ENCODE assay signal across 16 cellular contexts in genomic region chr9:107827304-107827703, GRCh38.
DNase-seq lines count a peak whose midpoint lies in the region; ATAC-seq and TF ChIP-seq lines count a peak whose summit lies in the region.
"Had no signal": no experiment of that assay in that cellular context is flagged by ENCODE, and none has a peak within 500 bp of the region (broad histone marks: within the 10 kb centered on the region; RNA-seq: fewer than 3 reads in every experiment).

No MANE protein-coding gene starts in this region.

- peak; percentile 24 for ATAC-seq in activated CD8-positive, alpha-beta T cell treated with anti-CD3 and anti-CD28 coated beads for 36 hours
- no peak for ATAC-seq in activated CD8-positive, alpha-beta T cell treated with anti-CD3 and anti-CD28 coated beads, Interleukin-2, amount 10 ng/mL, durations not matched to agents 7 days and 5 days
- ATAC-seq in GM21576 (IDR thresholded peaks at IDR 0.05; ENCODE audit: unreplicated experiment) (peak; percentile 92), HG03095 (IDR thresholded peaks at IDR 0.05; ENCODE audit: unreplicated experiment) (peak; percentile 80)
- ATAC-seq: CD8-positive, alpha-beta T cell; HCT116 had no signal

- no peak overlapping the region for H3K4me3 ChIP-seq in fibroblast of pulmonary artery (replicated peaks; ENCODE audit: low read depth, low read length)
- H3K4me3 ChIP-seq: transverse colon had no signal

- no peaks in the 10 kb centered on the region for H3K27me3 Mint-ChIP-seq in activated CD8-positive, alpha-beta T cell treated with anti-CD3 and anti-CD28 coated beads for 36 hours
- H3K27me3 Mint-ChIP-seq in activated CD8-positive, alpha-beta T cell treated with anti-CD3 and anti-CD28 coated beads, Interleukin-2, amount 10 ng/mL, durations not matched to agents 7 days and 5 days (ENCODE audit: low read depth), result no peaks in the 10 kb centered on the region
- H3K27me3 Mint-ChIP-seq: activated naive CD4-positive, alpha-beta T cell treated with anti-CD3 and anti-CD28 coated beads, Interleukin-2, amount 10 ng/mL, durations not matched to agents 7 days and 5 days had no signal

- CTCF ChIA-PET in activated CD8-positive, alpha-beta T cell treated with anti-CD3 and anti-CD28 coated beads for 36 hours (lab: Charles Lee), result no interaction called here
- CTCF ChIA-PET in activated CD8-positive, alpha-beta T cell treated with anti-CD3 and anti-CD28 coated beads, Interleukin-2, amount 10 ng/mL, durations not matched to agents 7 days and 5 days (lab: Charles Lee), result no interaction called here

- no peak overlapping the region for H3K4me3 Mint-ChIP-seq in activated CD8-positive, alpha-beta T cell treated with anti-CD3 and anti-CD28 coated beads for 36 hours
- H3K4me3 Mint-ChIP-seq in activated CD8-positive, alpha-beta T cell treated with anti-CD3 and anti-CD28 coated beads, Interleukin-2, amount 10 ng/mL, durations not matched to agents 7 days and 5 days, result no peak overlapping the region
- H3K4me3 Mint-ChIP-seq: activated naive CD4-positive, alpha-beta T cell treated with anti-CD3 and anti-CD28 coated beads, Interleukin-2, amount 10 ng/mL, durations not matched to agents 7 days and 5 days; CD8-positive, alpha-beta T cell had no signal

- H3K27ac Mint-ChIP-seq in activated CD8-positive, alpha-beta T cell treated with anti-CD3 and anti-CD28 coated beads for 36 hours, result no peak overlapping the region
- no peak overlapping the region for H3K27ac Mint-ChIP-seq in activated CD8-positive, alpha-beta T cell treated with anti-CD3 and anti-CD28 coated beads, Interleukin-2, amount 10 ng/mL, durations not matched to agents 7 days and 5 days
- H3K27ac Mint-ChIP-seq: activated naive CD4-positive, alpha-beta T cell treated with anti-CD3 and anti-CD28 coated beads, Interleukin-2, amount 10 ng/mL, durations not matched to agents 7 days and 5 days; CD8-positive, alpha-beta T cell; progenitor cell of endocrine pancreas had no signal

- peaks cover 5% of the 10 kb centered on the region for H3K9me3 Mint-ChIP-seq in activated CD8-positive, alpha-beta T cell treated with anti-CD3 and anti-CD28 coated beads for 36 hours
- H3K9me3 Mint-ChIP-seq in activated CD8-positive, alpha-beta T cell treated with anti-CD3 and anti-CD28 coated beads, Interleukin-2, amount 10 ng/mL, durations not matched to agents 7 days and 5 days (ENCODE audit: insufficient read depth), result no peaks in the 10 kb centered on the region
- H3K9me3 Mint-ChIP-seq: activated naive CD4-positive, alpha-beta T cell treated with anti-CD3 and anti-CD28 coated beads, Interleukin-2, amount 10 ng/mL, durations not matched to agents 7 days and 5 days had no signal

- H3K4me1 Mint-ChIP-seq in activated CD8-positive, alpha-beta T cell treated with anti-CD3 and anti-CD28 coated beads for 36 hours (ENCODE audit: low read depth), result no peaks in the 10 kb centered on the region
- no peaks in the 10 kb centered on the region for H3K4me1 Mint-ChIP-seq in activated CD8-positive, alpha-beta T cell treated with anti-CD3 and anti-CD28 coated beads, Interleukin-2, amount 10 ng/mL, durations not matched to agents 7 days and 5 days (ENCODE audit: low read depth)
- H3K4me1 Mint-ChIP-seq: activated naive CD4-positive, alpha-beta T cell treated with anti-CD3 and anti-CD28 coated beads, Interleukin-2, amount 10 ng/mL, durations not matched to agents 7 days and 5 days had no signal

- intact Hi-C loops in activated CD8-positive, alpha-beta T cell treated with anti-CD3 and anti-CD28 coated beads for 36 hours (cut with micrococcal nuclease), result no loop called here

- DNase-seq in activated CD8-positive, alpha-beta T cell treated with anti-CD3 and anti-CD28 coated beads for 36 hours, result no peak
- DNase-seq in activated CD8-positive, alpha-beta T cell treated with anti-CD3 and anti-CD28 coated beads, Interleukin-2, amount 10 ng/mL, durations not matched to agents 7 days and 5 days, result no peak
- DNase-seq in fibroblast of pulmonary artery (ENCODE audit: low read depth) (peak; percentile 20), DMS 273 (lab: John Stamatoyannopoulos, UW; ENCODE audit: unreplicated experiment) (no peak), kidney glomerular epithelial cell (lab: John Stamatoyannopoulos, UW) (no peak)
- no peak for DNase-seq in stimulated activated CD4-positive, alpha-beta T cell treated with anti-CD3 and anti-CD28 coated beads, Interleukin-12 subunit alpha, Interleukin-12 subunit beta, amount 100 ng/mL, for 4 hours
- DNase-seq: activated naive CD4-positive, alpha-beta T cell treated with anti-CD3 and anti-CD28 coated beads, Interleukin-2, amount 10 ng/mL, durations not matched to agents 7 days and 5 days; caudate nucleus; CD8-positive, alpha-beta T cell; NCI-H2107; NCI-H82; transverse colon had no signal

- H3K36me3 Mint-ChIP-seq in activated CD8-positive, alpha-beta T cell treated with anti-CD3 and anti-CD28 coated beads for 36 hours (ENCODE audit: low read depth), result no peaks in the 10 kb centered on the region
- H3K36me3 Mint-ChIP-seq in activated CD8-positive, alpha-beta T cell treated with anti-CD3 and anti-CD28 coated beads, Interleukin-2, amount 10 ng/mL, durations not matched to agents 7 days and 5 days (ENCODE audit: low read depth), result no peaks in the 10 kb centered on the region
- H3K36me3 Mint-ChIP-seq: activated naive CD4-positive, alpha-beta T cell treated with anti-CD3 and anti-CD28 coated beads, Interleukin-2, amount 10 ng/mL, durations not matched to agents 7 days and 5 days; CD8-positive, alpha-beta T cell had no signal

- POLR2A ChIA-PET in activated CD8-positive, alpha-beta T cell treated with anti-CD3 and anti-CD28 coated beads for 36 hours (lab: Charles Lee), result no interaction called here
- POLR2A ChIA-PET in activated CD8-positive, alpha-beta T cell treated with anti-CD3 and anti-CD28 coated beads, Interleukin-2, amount 10 ng/mL, durations not matched to agents 7 days and 5 days (lab: Charles Lee), result no interaction called here

- TF ChIP-seq CTCF in activated CD8-positive, alpha-beta T cell treated with anti-CD3 and anti-CD28 coated beads for 36 hours (IDR thresholded peaks at IDR 0.05), result no peak
- TF ChIP-seq CTCF in fibroblast of pulmonary artery (IDR thresholded peaks at IDR 0.05; ENCODE audit: low read length, missing control alignments), result no peak
